Comparison of ENCODE assay signal across 8 cellular contexts in the genomic region with DNA sequence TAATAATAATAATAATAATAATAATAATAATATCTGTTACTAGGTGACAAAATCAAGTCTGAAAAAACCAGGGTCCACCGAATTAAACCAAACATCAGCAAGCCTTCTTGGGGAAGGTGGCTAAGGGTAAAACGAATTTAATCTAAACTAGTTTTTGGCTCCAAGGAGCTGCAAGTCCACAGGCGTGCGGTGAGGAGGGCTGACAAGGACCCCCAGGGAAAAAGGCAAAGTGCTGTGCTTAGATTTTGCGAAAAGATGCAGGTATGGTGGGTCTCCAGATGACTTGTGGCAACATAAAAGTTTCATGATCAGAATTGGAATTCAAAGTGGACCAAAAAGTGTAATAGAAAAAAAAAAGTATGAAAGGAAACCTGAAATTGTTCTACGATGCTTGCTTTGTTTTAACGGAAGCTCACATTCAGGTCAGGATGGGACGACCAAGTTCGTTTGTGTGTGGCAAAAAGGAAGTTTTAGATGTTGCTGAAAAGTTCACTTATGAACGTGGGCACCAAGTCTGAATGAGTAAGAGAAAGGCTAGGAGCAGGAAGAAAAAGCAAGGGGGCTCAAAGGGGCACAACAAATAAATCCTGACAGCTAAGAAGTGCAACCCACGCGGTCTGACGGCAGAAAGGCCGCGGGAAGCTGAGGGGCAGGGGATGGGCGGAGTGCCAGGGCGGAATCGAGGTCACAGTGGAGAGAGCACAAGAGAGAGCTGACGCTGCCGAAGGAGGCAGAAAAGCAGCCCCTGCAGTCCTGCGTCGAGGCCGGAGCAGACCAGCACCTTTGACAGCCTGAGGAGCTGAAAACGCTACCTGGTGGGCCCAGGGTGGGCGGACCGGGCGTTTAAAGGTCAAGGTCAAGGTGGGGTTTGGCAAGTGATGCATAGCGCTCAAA. TPM values are rescaled to one million over a fixed set of nuclear protein-coding genes. Genes with fewer than 3 reads are reported as not detected.
DNase-seq lines count a peak whose midpoint lies in the region; ATAC-seq and TF ChIP-seq lines count a peak whose summit lies in the region.

No MANE protein-coding gene starts in this region.

- H3K27ac ChIP-seq in colonic mucosa, result peak overlapping the region; percentile 98
- H3K27ac ChIP-seq in right lobe of liver, result peak overlapping the region; percentile 97

- peak; percentile 66 for TF ChIP-seq POLR2A in right lobe of liver (IDR thresholded peaks at IDR 0.05)

- H3K36me3 ChIP-seq in colonic mucosa (no peaks in the 10 kb centered on the region), right lobe of liver (peaks cover 0 to 5% (median 0%) of the 10 kb centered on the region in 4 donors)

- H3K27me3 ChIP-seq in colonic mucosa (no peaks in the 10 kb centered on the region), right lobe of liver (no peaks in the 10 kb centered on the region)

- intact Hi-C loops in colonic mucosa (cut with DNase I), result no loop called here
- intact Hi-C loops in right lobe of liver (cut with DNase I), result loop anchor here in 1 of 2 donors (5.0 kb wide), 1 partner anchor 40 kb away; a partner anchor contains a TSS

- H3K4me3 ChIP-seq in colonic mucosa (peak overlapping the region; percentile 79), right lobe of liver (peak overlapping the region; percentile 84 to 97 (median 90))

- H3K4me1 ChIP-seq in colonic mucosa, result no peaks in the 10 kb centered on the region
- peaks cover 0 to 42% (median 12%) of the 10 kb centered on the region in 4 donors for H3K4me1 ChIP-seq in right lobe of liver

- WGBS in right lobe of liver (ENCODE audit: insufficient coverage, low coverage, low lambda C conversion rate, missing lambda C conversion rate), result 2% methylated on average over 20 of the region's 28 CpGs

- peak overlapping the region; percentile 93 to 97 for H3K9ac ChIP-seq in colonic mucosa (ENCODE audit: low read depth in 2 of 2, low read length in 2 of 2)

- H3K9me3 ChIP-seq in colonic mucosa (no peaks in the 10 kb centered on the region), right lobe of liver (no peaks in the 10 kb centered on the region)

- peak; percentile 47 for DNase-seq in NK-92 treated with Interleukin-12 subunit alpha and Interleukin-12 subunit beta, amount 100 ng/mL, for 24 hours (lab: John Stamatoyannopoulos, UW)
- no peak for DNase-seq in NK-92 (lab: John Stamatoyannopoulos, UW; ENCODE audit: unreplicated experiment)
- peak; percentile 41 for DNase-seq in NCI-H146 (lab: John Stamatoyannopoulos, UW)
- peak; percentile 89 for DNase-seq in activated CD4-positive, alpha-beta T cell treated with anti-CD3 and anti-CD28 coated beads for 48 hours
- DNase-seq in colonic mucosa, result peak; percentile 81
- peak; percentile 88 to 90 (median 89) for DNase-seq in right lobe of liver
- DNase-seq in stimulated activated CD4-positive, alpha-beta T cell treated with anti-CD3 and anti-CD28 coated beads, Interleukin-4, amount 100 ng/mL, for 1 hour, result peak; percentile 77
- no peak for DNase-seq in NCI-H2081 treated with DMSO at 0.1 percent for 48 hours (lab: John Stamatoyannopoulos, UW)

- TF ChIP-seq CTCF in colonic mucosa (IDR thresholded peaks at IDR 0.05) (no peak), right lobe of liver (IDR thresholded peaks at IDR 0.05) (no peak)

- ATAC-seq in right lobe of liver, result peak; percentile 57 to 71 (median 60)

RNA-seq across cellular contexts. Expression of a gene that starts 1.1 kb away (rescaled TPM):
- total RNA-seq in colonic mucosa (10 to 100 TPM; 65.7 to 67.0 TPM), right lobe of liver (10 to 100 TPM; 14.1 to 25.2 (median 20.7) TPM)

RNA-seq across cellular contexts. Expression of a gene that starts 10.3 kb away (rescaled TPM):
- total RNA-seq in colonic mucosa, result 10 to 100 TPM; 45.2 to 63.2 TPM
- 100 to 1,000 TPM in 4 of 6 experiments, 10 to 100 TPM in 2; 75.1 to 320 (median 178) TPM for total RNA-seq in right lobe of liver

RNA-seq across cellular contexts. Expression of a gene that starts 31.8 kb away (rescaled TPM):
- 1 to 10 TPM; 5.4 to 8.1 TPM for total RNA-seq in colonic mucosa
- 1 to 10 TPM; 2.8 to 7.1 (median 4.5) TPM for total RNA-seq in right lobe of liver

RNA-seq across cellular contexts. Expression of a gene that starts 38.4 kb away (rescaled TPM):
- total RNA-seq in colonic mucosa (10 to 100 TPM; 44.2 to 45.0 TPM), right lobe of liver (10 to 100 TPM; 12.9 to 34.4 (median 23.7) TPM)

RNA-seq across cellular contexts. Expression of a gene that starts 38.8 kb away (rescaled TPM):
- 1 to 10 TPM; 7.0 to 9.1 TPM for total RNA-seq in colonic mucosa
- 10 to 100 TPM in 2 of 6 experiments, 1 to 10 TPM in 4; 1.6 to 11.2 (median 8.1) TPM for total RNA-seq in right lobe of liver

Comparison
In these comparisons a context has a peak if more than half of its experiments do, and no peak if none do; other contexts are left out.
1. DNase-seq: peak in NK-92 treated with Interleukin-12 subunit alpha and Interleukin-12 subunit beta, amount 100 ng/mL, for 24 hours (single experiment), NCI-H146 (single experiment), activated CD4-positive, alpha-beta T cell treated with anti-CD3 and anti-CD28 coated beads for 48 hours (single experiment), colonic mucosa (single experiment), right lobe of liver (3 of 3) and stimulated activated CD4-positive, alpha-beta T cell treated with anti-CD3 and anti-CD28 coated beads, Interleukin-4, amount 100 ng/mL, for 1 hour (single experiment); none in NK-92 (single experiment) and NCI-H2081 treated with DMSO at 0.1 percent for 48 hours (single experiment).